In the genomic region with DNA sequence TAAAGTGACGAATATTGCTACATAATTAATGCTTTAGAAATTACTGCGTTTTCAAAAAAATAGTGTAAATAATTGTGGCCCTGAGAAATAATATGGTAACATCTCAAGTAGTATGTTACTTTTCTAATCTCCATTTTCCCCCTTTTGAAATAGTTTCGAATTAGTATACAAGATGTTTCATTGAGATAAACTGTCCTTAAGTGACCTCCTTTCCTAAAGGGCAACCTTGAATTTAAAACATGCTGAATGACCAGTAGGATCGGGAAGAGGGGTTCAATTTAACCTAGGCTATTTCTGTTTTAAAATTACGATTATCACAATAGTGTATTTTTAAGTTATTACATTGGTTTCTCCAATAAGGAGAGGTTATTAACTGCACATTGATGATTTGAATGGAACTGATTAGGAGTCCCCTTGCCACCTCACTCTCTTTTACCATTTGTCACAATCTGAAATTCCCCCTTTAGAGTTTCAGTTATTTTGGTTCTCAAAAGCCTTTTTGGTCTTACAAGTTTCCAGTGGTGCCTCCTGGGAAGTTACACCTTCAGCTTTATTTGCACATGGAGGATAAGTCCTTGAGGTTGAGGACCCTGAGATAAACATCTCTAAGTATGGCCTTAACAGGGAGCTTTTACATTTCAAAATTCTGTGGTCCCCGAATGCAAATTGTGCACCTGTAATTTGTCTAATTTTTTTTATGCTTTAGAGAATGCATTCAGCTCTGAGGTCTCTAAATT, we compare ENCODE assay signal across 1 cellular context.
TF ChIP-seq lines count a peak whose summit lies in the region.

No MANE protein-coding gene starts in this region.

TF ChIP-seq in H1, 55 proteins besides CTCF, POLR2A, EP300 and RAD21:
- no peak for TF ChIP-seq KDM4A (IDR thresholded peaks at IDR 0.05; ENCODE audit: low read depth, low read length, severe bottlenecking)
